In the genomic region with DNA sequence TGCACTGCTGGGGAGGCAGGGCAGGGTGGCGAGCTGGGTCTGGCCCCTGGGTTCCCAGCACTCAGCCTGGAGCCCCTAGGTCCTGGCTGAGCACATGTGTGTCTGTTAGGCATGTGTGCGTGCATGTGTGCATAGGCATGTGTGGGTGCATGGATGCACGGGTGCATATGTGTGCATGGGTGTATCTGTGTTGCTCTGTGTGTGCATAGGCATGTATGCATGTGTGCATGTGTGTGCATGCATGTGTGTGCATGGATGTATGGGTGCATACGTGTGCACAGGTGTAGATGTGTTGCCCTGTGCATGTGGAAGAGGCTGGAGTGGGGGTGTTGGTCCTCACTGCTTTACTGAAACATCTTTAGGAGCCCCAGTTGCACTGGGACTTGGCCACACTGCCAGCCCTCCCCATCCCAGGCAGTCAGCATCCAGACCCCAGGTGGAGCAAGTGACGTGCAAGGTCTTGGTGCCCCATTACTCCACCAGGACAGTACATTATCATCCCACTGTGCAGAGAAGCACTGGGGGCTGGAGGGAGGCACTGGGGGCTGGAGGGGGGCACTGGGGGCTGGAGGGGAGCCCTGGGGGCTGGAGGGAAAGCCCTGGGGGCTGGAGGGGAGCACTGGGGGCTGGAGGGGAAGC, we compare ENCODE assay signal across 13 cellular contexts. TPM values are rescaled to one million over a fixed set of nuclear protein-coding genes. Genes with fewer than 3 reads are reported as not detected.
A peak's percentile ranks its signal among the peaks of the same experiment; 100 is the strongest.
DNase-seq lines count a peak whose midpoint lies in the region; ATAC-seq and TF ChIP-seq lines count a peak whose summit lies in the region.
"Had no signal": no experiment of that assay in that cellular context is flagged by ENCODE, and none has a peak within 500 bp of the region (broad histone marks: within the 10 kb centered on the region; RNA-seq: fewer than 3 reads in every experiment).

No MANE protein-coding gene starts in this region.

- ATAC-seq in T-helper 17 cell, result no peak
- peak; percentile 13 for ATAC-seq in left colon

- H3K4me3 Mint-ChIP-seq in activated naive CD8-positive, alpha-beta T cell, result peak overlapping the region; percentile 52
- no peak overlapping the region for H3K4me3 Mint-ChIP-seq in activated naive CD8-positive, alpha-beta T cell treated with anti-CD3 and anti-CD28 coated beads for 36 hours
- H3K4me3 Mint-ChIP-seq in T-helper 17 cell (peak overlapping the region; percentile 33), type B pancreatic cell (peak overlapping the region; percentile 57)

- H3K9me3 Mint-ChIP-seq in activated naive CD8-positive, alpha-beta T cell (ENCODE audit: low read depth), result no peaks in the 10 kb centered on the region
- no peaks in the 10 kb centered on the region for H3K9me3 Mint-ChIP-seq in activated naive CD8-positive, alpha-beta T cell treated with anti-CD3 and anti-CD28 coated beads for 36 hours
- H3K9me3 Mint-ChIP-seq in type B pancreatic cell, result no peaks in the 10 kb centered on the region

- intact Hi-C loops in left colon (cut with DNase I, micrococcal nuclease), result no loop called here

- no peak overlapping the region for H3K27ac Mint-ChIP-seq in activated naive CD8-positive, alpha-beta T cell
- H3K27ac Mint-ChIP-seq in activated naive CD8-positive, alpha-beta T cell treated with anti-CD3 and anti-CD28 coated beads for 36 hours, result no peak overlapping the region
- H3K27ac Mint-ChIP-seq in T-helper 17 cell, result no peak overlapping the region
- H3K27ac Mint-ChIP-seq in type B pancreatic cell, result peak overlapping the region; percentile 70

- no peaks in the 10 kb centered on the region for H3K9me3 ChIP-seq in T-helper 17 cell (ENCODE audit: control insufficient read depth, low read length, poor library complexity, severe bottlenecking)

- no peaks in the 10 kb centered on the region for H3K36me3 Mint-ChIP-seq in activated naive CD8-positive, alpha-beta T cell
- H3K36me3 Mint-ChIP-seq in activated naive CD8-positive, alpha-beta T cell treated with anti-CD3 and anti-CD28 coated beads for 36 hours, result no peaks in the 10 kb centered on the region
- H3K36me3 Mint-ChIP-seq in T-helper 17 cell (ENCODE audit: low read depth) (no peaks in the 10 kb centered on the region), type B pancreatic cell (no peaks in the 10 kb centered on the region)

- TF ChIP-seq CTCF in type B pancreatic cell (conservative IDR thresholded peaks at IDR 0.05) (no peak), GM20000 (IDR thresholded peaks at IDR 0.05; ENCODE audit: extremely low read depth, missing control alignments) (no peak)

- peaks cover 2% of the 10 kb centered on the region for H3K27me3 Mint-ChIP-seq in activated naive CD8-positive, alpha-beta T cell
- no peaks in the 10 kb centered on the region for H3K27me3 Mint-ChIP-seq in activated naive CD8-positive, alpha-beta T cell treated with anti-CD3 and anti-CD28 coated beads for 36 hours
- H3K27me3 Mint-ChIP-seq in T-helper 17 cell, result no peaks in the 10 kb centered on the region
- peaks cover 4% of the 10 kb centered on the region for H3K27me3 Mint-ChIP-seq in type B pancreatic cell

- no peak for DNase-seq in activated naive CD8-positive, alpha-beta T cell treated with anti-CD3 and anti-CD28 coated beads for 36 hours
- DNase-seq in T-helper 17 cell (no peak), left colon (no peak), type B pancreatic cell (ENCODE audit: extremely low spot score, unreplicated experiment) (no peak), NCI-H146 treated with DMSO at 0.1 percent for 48 hours (lab: John Stamatoyannopoulos, UW; ENCODE audit: unreplicated experiment) (no peak), GM20000 (ENCODE audit: low spot score) (no peak)
- DNase-seq in stimulated activated CD4-positive, alpha-beta T cell treated with anti-CD3 and anti-CD28 coated beads, Interleukin-15, amount 100 ng/mL, for 24 hours, result no peak
- DNase-seq: NCI-H1930, NCI-H774 had no signal

- H3K4me1 Mint-ChIP-seq in activated naive CD8-positive, alpha-beta T cell (ENCODE audit: low read depth), result peaks cover 12% of the 10 kb centered on the region
- peaks cover 8% of the 10 kb centered on the region for H3K4me1 Mint-ChIP-seq in activated naive CD8-positive, alpha-beta T cell treated with anti-CD3 and anti-CD28 coated beads for 36 hours
- H3K4me1 Mint-ChIP-seq in T-helper 17 cell (peaks cover 14% of the 10 kb centered on the region), type B pancreatic cell (ENCODE audit: unreplicated experiment) (peaks cover 5% of the 10 kb centered on the region)

RNA-seq across cellular contexts. Expression of a gene that starts 10.4 kb away (rescaled TPM):
- under 1 TPM in 1 of 2 experiments, not detected in 1; 0.16 TPM for total RNA-seq in activated naive CD8-positive, alpha-beta T cell treated with anti-CD3 and anti-CD28 coated beads for 36 hours
- total RNA-seq in T-helper 17 cell (not detected), left colon (1 to 10 TPM in 1 of 2 donors, under 1 TPM in 1; 0.73 to 4.4 TPM), type B pancreatic cell (ENCODE audit: low replicate concordance) (13.4 and 16.7 TPM in 2 replicates)
- total RNA-seq: cardiac septum, mononuclear cell had no signal

RNA-seq across cellular contexts. Expression of a gene that starts 27.5 kb away (rescaled TPM):
- total RNA-seq in activated naive CD8-positive, alpha-beta T cell treated with anti-CD3 and anti-CD28 coated beads for 36 hours, result 1 to 10 TPM; 5.7 to 6.0 TPM
- 1 to 10 TPM; 4.7 to 8.2 TPM for total RNA-seq in T-helper 17 cell
- under 1 TPM; 0.73 to 0.92 TPM for total RNA-seq in left colon
- 1.6 and 6.5 TPM in 2 replicates for total RNA-seq in type B pancreatic cell (ENCODE audit: low replicate concordance)
- total RNA-seq: cardiac septum, urinary bladder had no signal

RNA-seq across cellular contexts. Expression of a gene that starts 42.6 kb away (rescaled TPM):
- 1,000 to 10,000 TPM; 2,814 to 2,845 TPM for total RNA-seq in activated naive CD8-positive, alpha-beta T cell treated with anti-CD3 and anti-CD28 coated beads for 36 hours
- total RNA-seq in T-helper 17 cell (1,000 to 10,000 TPM; 4,192 to 4,476 TPM), left colon (1,000 to 10,000 TPM; 1,613 to 1,684 TPM), type B pancreatic cell (ENCODE audit: low replicate concordance) (2,449 and 2,557 TPM in 2 replicates)

RNA-seq across cellular contexts. Expression of a gene that starts 54.4 kb away (rescaled TPM):
- total RNA-seq in activated naive CD8-positive, alpha-beta T cell treated with anti-CD3 and anti-CD28 coated beads for 36 hours, result 10 to 100 TPM; 70.7 to 73.9 TPM
- total RNA-seq in T-helper 17 cell, result 10 to 100 TPM; 75.3 to 76.9 TPM
- total RNA-seq in left colon, result 100 to 1,000 TPM; 154 to 157 TPM
- total RNA-seq in type B pancreatic cell (ENCODE audit: low replicate concordance), result 93.4 and 104 TPM in 2 replicates

RNA-seq across cellular contexts. Expression of a gene that starts 54.6 kb away (rescaled TPM):
- total RNA-seq in activated naive CD8-positive, alpha-beta T cell treated with anti-CD3 and anti-CD28 coated beads for 36 hours, result 10 to 100 TPM in 1 of 2 experiments, 1 to 10 TPM in 1; 7.0 to 10.2 TPM
- total RNA-seq in T-helper 17 cell (10 to 100 TPM in 1 of 2 donors, 1 to 10 TPM in 1; 8.3 to 10.1 TPM), left colon (1 to 10 TPM; 7.1 to 9.1 TPM), type B pancreatic cell (ENCODE audit: low replicate concordance) (11.7 and 23.2 TPM in 2 replicates)
